ENCODE assay signal across 17 cellular contexts in the genomic region with DNA sequence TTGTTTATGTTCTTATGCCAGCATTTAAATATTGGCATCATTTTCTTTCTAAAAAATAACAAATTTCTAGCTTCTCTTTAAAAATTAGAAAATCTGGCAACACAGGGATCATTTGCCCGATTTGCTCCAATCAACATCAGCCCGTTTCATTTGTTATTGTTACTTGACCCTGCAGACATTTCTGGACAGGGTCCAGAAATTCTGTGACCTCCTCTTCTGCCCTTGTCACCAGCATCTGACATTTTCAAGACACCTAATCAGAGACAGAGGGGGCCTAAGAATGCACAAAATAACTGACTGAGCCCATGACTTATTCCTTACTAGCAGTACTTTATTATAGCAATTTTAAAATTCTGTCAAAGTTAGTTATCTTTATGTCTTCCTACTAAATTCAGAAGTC.
DNase-seq lines count a peak whose midpoint lies in the region; ATAC-seq, FAIRE-seq and TF ChIP-seq lines count a peak whose summit lies in the region.
"Had no signal": no experiment of that assay in that cellular context is flagged by ENCODE, and none has a peak within 500 bp of the region (broad histone marks: within the 10 kb centered on the region; RNA-seq: fewer than 3 reads in every experiment).

No MANE protein-coding gene starts in this region.

- H2AK5ac ChIP-seq in IMR-90 (ENCODE audit: low read depth, low read length) = no peak overlapping the region

- peaks cover 6% of the 10 kb centered on the region for H3F3A ChIP-seq in smooth muscle cell (ENCODE audit: low read depth)

- H4K91ac ChIP-seq in IMR-90 (ENCODE audit: insufficient read depth, low read depth, low read length) = no peak overlapping the region

- H3K56ac ChIP-seq in IMR-90 (ENCODE audit: extremely low read depth, insufficient read depth, low read length) = no peak overlapping the region

- H3K4me1 ChIP-seq in IMR-90 (ENCODE audit: control insufficient read depth, insufficient read depth, low read length) = peaks cover 10% of the 10 kb centered on the region
- H3K4me1 ChIP-seq in endothelial cell of umbilical vein (ENCODE audit: control insufficient read depth, extremely low read depth, insufficient read depth, low read length) = peaks cover 39% of the 10 kb centered on the region
- no peaks in the 10 kb centered on the region for H3K4me1 ChIP-seq in smooth muscle cell (ENCODE audit: low read depth)
- H3K4me1 ChIP-seq: BLaER1 had no signal

- no peak overlapping the region for H4K8ac ChIP-seq in IMR-90 (ENCODE audit: low read depth in 2 of 2, low read length in 2 of 2)

- H2AFZ ChIP-seq in IMR-90 (replicated peaks; ENCODE audit: low read length, poor library complexity) (no peak overlapping the region), endothelial cell of umbilical vein (ENCODE audit: low read depth, low read length) (no peak overlapping the region), smooth muscle cell (ENCODE audit: low read depth) (no peak overlapping the region)

- no peak overlapping the region for H3K14ac ChIP-seq in IMR-90 (replicated peaks; ENCODE audit: low read depth, low read length)

- no peak overlapping the region for H3K18ac ChIP-seq in IMR-90 (ENCODE audit: low read depth, low read length)

- H3K4me2 ChIP-seq in IMR-90 (ENCODE audit: low read depth, low read length) (no peak overlapping the region), endothelial cell of umbilical vein (ENCODE audit: insufficient read depth, low read length) (no peak overlapping the region), smooth muscle cell (no peak overlapping the region)
- H3K4me2 ChIP-seq: BLaER1 had no signal

- no peak for TF ChIP-seq POLR2A in IMR-90 (IDR thresholded peaks at IDR 0.05; ENCODE audit: low read depth, low read length)
- TF ChIP-seq POLR2A in endothelial cell of umbilical vein (IDR thresholded peaks at IDR 0.05; ENCODE audit: low read depth, low read length) = no peak

- H3K23ac ChIP-seq in IMR-90 (ENCODE audit: low read depth, low read length) = no peak overlapping the region

- peak overlapping the region; percentile 15 for H3K27ac Mint-ChIP-seq in activated naive CD8-positive, alpha-beta T cell treated with anti-CD3 and anti-CD28 coated beads, Interleukin-2, amount 50 U/mL, for 24 hours
- no peak overlapping the region for H3K27ac Mint-ChIP-seq in activated naive CD8-positive, alpha-beta T cell treated with anti-CD3 and anti-CD28 coated beads for 36 hours
- H3K27ac Mint-ChIP-seq: CD4-positive, alpha-beta memory T cell had no signal

- TF ChIP-seq CTCF in IMR-90 (conservative IDR thresholded peaks at IDR 0.05; ENCODE audit: low read depth, low read length) = no peak
- no peak for TF ChIP-seq CTCF in endothelial cell of umbilical vein (IDR thresholded peaks at IDR 0.05; ENCODE audit: extremely low read depth in 1 of 2, insufficient read depth in 1 of 2, low read depth in 1 of 2, low read length in 2 of 2)
- no peak for TF ChIP-seq CTCF in smooth muscle cell (IDR thresholded peaks at IDR 0.05; ENCODE audit: borderline replicate concordance, insufficient read depth, poor library complexity, severe bottlenecking)

- no peak overlapping the region for H3K4me3 Mint-ChIP-seq in activated naive CD8-positive, alpha-beta T cell treated with anti-CD3 and anti-CD28 coated beads, Interleukin-2, amount 50 U/mL, for 24 hours
- no peak overlapping the region for H3K4me3 Mint-ChIP-seq in activated naive CD8-positive, alpha-beta T cell treated with anti-CD3 and anti-CD28 coated beads for 36 hours
- H3K4me3 Mint-ChIP-seq: CD14-positive monocyte; CD4-positive, alpha-beta memory T cell; H9 had no signal

- H3K9me1 ChIP-seq in IMR-90 (ENCODE audit: insufficient read depth, low read length) (no peaks in the 10 kb centered on the region), endothelial cell of umbilical vein (replicated peaks; ENCODE audit: control insufficient read depth, extremely low read depth, insufficient read depth, low read length) (no peaks in the 10 kb centered on the region)

- H3K4me3 ChIP-seq in IMR-90 (ENCODE audit: insufficient read depth, low read depth, low read length) (no peak overlapping the region), endothelial cell of umbilical vein (replicated peaks in 1 of 3; ENCODE audit: insufficient read depth in 1 of 3, low read depth in 1 of 3, low read length in 3 of 3) (no peak overlapping the region), smooth muscle cell (no peak overlapping the region)
- H3K4me3 ChIP-seq: BLaER1 had no signal

- H4K5ac ChIP-seq in IMR-90 (ENCODE audit: low read depth, low read length) = peak overlapping the region; percentile 59; the same call in 1 of the 2 replicates

- dilution Hi-C loops in IMR-90 (cut with HindIII; ENCODE audit: low sequenced_read_pairs, unreplicated experiment) = no loop called here
- dilution Hi-C loops in endothelial cell of umbilical vein (cut with MboI; ENCODE audit: extremely low pct_ligation_motif_present, low sequenced_read_pairs) = no loop called here

- H3K9ac ChIP-seq in IMR-90 (ENCODE audit: low read depth, low read length) (no peak overlapping the region), endothelial cell of umbilical vein (replicated peaks; ENCODE audit: extremely low read depth, insufficient read depth, low read length) (no peak overlapping the region), smooth muscle cell (ENCODE audit: low read depth) (no peak overlapping the region)
- H3K9ac ChIP-seq: BLaER1 had no signal

- CTCF ChIA-PET in IMR-90 (lab: Yijun Ruan, JAX) = interaction anchor here (0.6 kb wide), 1 partner anchor 67 kb away, joined by 3 read pairs; no protein-coding TSS in a partner anchor
- CTCF ChIA-PET in endothelial cell of umbilical vein (lab: Charles Lee) = interaction anchor here (0.7 to 1.6 kb wide), 3 partner anchors 12 to 121 kb away, joined by 3 to 4 read pairs (median 3); no protein-coding TSS in a partner anchor

- H3K27me3 ChIP-seq in IMR-90 (ENCODE audit: control insufficient read depth, insufficient read depth, low read length) = no peaks in the 10 kb centered on the region
- no peaks in the 10 kb centered on the region for H3K27me3 ChIP-seq in endothelial cell of umbilical vein (ENCODE audit: control insufficient read depth in 2 of 2, insufficient read depth in 2 of 2, low read length in 2 of 2)
- H3K27me3 ChIP-seq in smooth muscle cell (ENCODE audit: low read depth) = no peaks in the 10 kb centered on the region
- H3K27me3 ChIP-seq: BLaER1 had no signal

- DNase-seq in activated naive CD8-positive, alpha-beta T cell treated with anti-CD3 and anti-CD28 coated beads, Interleukin-2, amount 50 U/mL, for 24 hours = no peak
- no peak for DNase-seq in activated naive CD8-positive, alpha-beta T cell treated with anti-CD3 and anti-CD28 coated beads for 36 hours
- DNase-seq in IMR-90 (no peak), endothelial cell of umbilical vein (ENCODE audit: low read depth, low spot score) (peak; percentile 30), smooth muscle cell (lab: John Stamatoyannopoulos, UW; ENCODE audit: unreplicated experiment) (no peak)
- DNase-seq: 8988T; CD4-positive, alpha-beta memory T cell; DMS153; DMS79; GDM1; H9 had no signal

- no peak overlapping the region for H3K4ac ChIP-seq in IMR-90 (ENCODE audit: low read depth, low read length)

- peaks cover 5% of the 10 kb centered on the region for H3K79me2 ChIP-seq in endothelial cell of umbilical vein (ENCODE audit: control insufficient read depth, insufficient read depth, low read length)
- H3K79me2 ChIP-seq in smooth muscle cell (ENCODE audit: low read depth) = no peaks in the 10 kb centered on the region

- H3K9me3 Mint-ChIP-seq in activated naive CD8-positive, alpha-beta T cell treated with anti-CD3 and anti-CD28 coated beads, Interleukin-2, amount 50 U/mL, for 24 hours = peaks cover 5% of the 10 kb centered on the region
- peaks cover 2% of the 10 kb centered on the region for H3K9me3 Mint-ChIP-seq in activated naive CD8-positive, alpha-beta T cell treated with anti-CD3 and anti-CD28 coated beads for 36 hours

- H2BK20ac ChIP-seq in IMR-90 (ENCODE audit: low read depth, low read length) = no peak overlapping the region

- no peak overlapping the region for H2BK5ac ChIP-seq in IMR-90 (ENCODE audit: low read depth, low read length, poor library complexity, severe bottlenecking)

- no peaks in the 10 kb centered on the region for H3K79me1 ChIP-seq in IMR-90 (ENCODE audit: low read depth in 1 of 2, low read length in 2 of 2)

- BruUV-seq in IMR-90 (replicated peaks; lab: Mats Ljungman, UMichigan) = no TSS peak
- no TSS peak for BruUV-seq in endothelial cell of umbilical vein (replicated peaks; lab: Mats Ljungman, UMichigan)

- no peak for FAIRE-seq in endothelial cell of umbilical vein (lab: Jason Lieb, UNC)
- FAIRE-seq: GM12892, H1 had no signal

- ATAC-seq in activated naive CD8-positive, alpha-beta T cell treated with anti-CD3 and anti-CD28 coated beads, Interleukin-2, amount 50 U/mL, for 24 hours = no peak
- no peak for ATAC-seq in IMR-90 (ENCODE audit: low read depth)
- ATAC-seq in HG03469 (IDR thresholded peaks at IDR 0.05; ENCODE audit: unreplicated experiment) = no peak
- ATAC-seq in HG03159 (IDR thresholded peaks at IDR 0.05; ENCODE audit: unreplicated experiment) = no peak

- H3K36me3 ChIP-seq in IMR-90 (ENCODE audit: control insufficient read depth, insufficient read depth, low read length) = no peaks in the 10 kb centered on the region
- H3K36me3 ChIP-seq in endothelial cell of umbilical vein (ENCODE audit: control insufficient read depth in 2 of 2, extremely low read depth in 1 of 2, insufficient read depth in 2 of 2, low read length in 2 of 2) = peaks cover 2 to 6% of the 10 kb centered on the region in 2 experiments
- H3K36me3 ChIP-seq in smooth muscle cell (ENCODE audit: low read depth) = no peaks in the 10 kb centered on the region
- H3K36me3 ChIP-seq: BLaER1 had no signal

- in situ Hi-C loops in IMR-90 (cut with MboI; ENCODE audit: low sequenced_read_pairs) = no loop called here

- H3K27ac ChIP-seq in IMR-90 (ENCODE audit: insufficient read depth, low read length) (no peak overlapping the region), endothelial cell of umbilical vein (ENCODE audit: insufficient read depth, low read depth, low read length) (no peak overlapping the region), smooth muscle cell (ENCODE audit: low read depth) (peak overlapping the region; percentile 14)
- H3K27ac ChIP-seq: BLaER1 had no signal

- intact Hi-C loops in IMR-90 (cut with micrococcal nuclease) (no loop called here), endothelial cell of umbilical vein (cut with micrococcal nuclease) (no loop called here)

- H3K27me3 Mint-ChIP-seq in activated naive CD8-positive, alpha-beta T cell treated with anti-CD3 and anti-CD28 coated beads, Interleukin-2, amount 50 U/mL, for 24 hours = peaks cover 15% of the 10 kb centered on the region
- peaks cover 3% of the 10 kb centered on the region for H3K27me3 Mint-ChIP-seq in activated naive CD8-positive, alpha-beta T cell treated with anti-CD3 and anti-CD28 coated beads for 36 hours
- H3K27me3 Mint-ChIP-seq: CD4-positive, alpha-beta memory T cell had no signal

- H3K9me3 ChIP-seq in IMR-90 (ENCODE audit: control insufficient read depth, insufficient read depth, low read length) (no peaks in the 10 kb centered on the region), endothelial cell of umbilical vein (replicated peaks; ENCODE audit: control insufficient read depth, insufficient read depth, low read length) (no peaks in the 10 kb centered on the region), smooth muscle cell (replicated peaks; ENCODE audit: low read depth) (no peaks in the 10 kb centered on the region)
- H3K9me3 ChIP-seq: BLaER1 had no signal

- POLR2A ChIA-PET in IMR-90 (lab: Charles Lee; ENCODE audit: unreplicated experiment) = no interaction called here
- POLR2A ChIA-PET in endothelial cell of umbilical vein (lab: Charles Lee) = interaction anchor here (0.7 to 1.1 kb wide), 3 partner anchors 33 to 68 kb away, joined by 3 to 5 read pairs (median 4); no protein-coding TSS in a partner anchor

- 20% methylated on average over 1 of the region's 2 CpGs; no CpG with 5 or more reads in 1 of the 2 experiments for WGBS in IMR-90 (ENCODE audit: extremely low coverage in 2 of 2, insufficient read length in 1 of 2), 2 experiments
- WGBS in smooth muscle cell (ENCODE audit: low lambda C conversion rate) = 66% methylated on average over 2 of the region's 2 CpGs

- no peaks in the 10 kb centered on the region for H4K20me1 ChIP-seq in IMR-90 (ENCODE audit: insufficient read depth, low read length)
- no peaks in the 10 kb centered on the region for H4K20me1 ChIP-seq in endothelial cell of umbilical vein (replicated peaks; ENCODE audit: control insufficient read depth, extremely low read depth, insufficient read depth, low read length)
- H4K20me1 ChIP-seq in smooth muscle cell (ENCODE audit: low read depth) = no peaks in the 10 kb centered on the region
- H4K20me1 ChIP-seq: BLaER1 had no signal

- H3K36me3 Mint-ChIP-seq in activated naive CD8-positive, alpha-beta T cell treated with anti-CD3 and anti-CD28 coated beads, Interleukin-2, amount 50 U/mL, for 24 hours (ENCODE audit: low read depth) = no peaks in the 10 kb centered on the region
- no peaks in the 10 kb centered on the region for H3K36me3 Mint-ChIP-seq in activated naive CD8-positive, alpha-beta T cell treated with anti-CD3 and anti-CD28 coated beads for 36 hours
- H3K36me3 Mint-ChIP-seq: CD4-positive, alpha-beta memory T cell had no signal

- no peak overlapping the region for H2AK9ac ChIP-seq in IMR-90 (replicated peaks; ENCODE audit: low read depth, low read length, poor library complexity)

- no peak overlapping the region for H2BK15ac ChIP-seq in IMR-90 (ENCODE audit: low read depth, low read length)

- TF ChIP-seq RAD21 in IMR-90 (IDR thresholded peaks at IDR 0.05; ENCODE audit: low read length) = no peak

- H3K4me1 Mint-ChIP-seq in activated naive CD8-positive, alpha-beta T cell treated with anti-CD3 and anti-CD28 coated beads, Interleukin-2, amount 50 U/mL, for 24 hours = peaks cover 48% of the 10 kb centered on the region
- peaks cover 8% of the 10 kb centered on the region for H3K4me1 Mint-ChIP-seq in activated naive CD8-positive, alpha-beta T cell treated with anti-CD3 and anti-CD28 coated beads for 36 hours
- H3K4me1 Mint-ChIP-seq: CD4-positive, alpha-beta memory T cell had no signal

- no peak overlapping the region for H2BK120ac ChIP-seq in IMR-90 (ENCODE audit: low read depth, low read length)
